In genomic region chr15:38885477-38885952, GRCh38 we compare ENCODE assay signal across 19 cellular contexts.
DNase-seq lines count a peak whose midpoint lies in the region; ATAC-seq, FAIRE-seq and TF ChIP-seq lines count a peak whose summit lies in the region.
"Had no signal": no experiment of that assay in that cellular context is flagged by ENCODE, and none has a peak within 500 bp of the region (broad histone marks: within the 10 kb centered on the region; RNA-seq: fewer than 3 reads in every experiment).

No MANE protein-coding gene starts in this region.

- TF ChIP-seq POLR2A in GM12891 (IDR thresholded peaks at IDR 0.05; ENCODE audit: low read depth, low read length): no peak

- peak overlapping the region; percentile 8 for H3K4me2 ChIP-seq in astrocyte (ENCODE audit: low read length)
- H3K4me2 ChIP-seq in hepatocyte: peak overlapping the region; percentile 53

- H3K9me3 ChIP-seq in astrocyte (ENCODE audit: insufficient read depth, low read depth, low read length) (no peaks in the 10 kb centered on the region), hepatocyte (ENCODE audit: low read depth) (no peaks in the 10 kb centered on the region)
- H3K9me3 ChIP-seq: upper lobe of left lung had no signal

- H3K9me2 ChIP-seq in hepatocyte (replicated peaks; ENCODE audit: insufficient read depth): no peaks in the 10 kb centered on the region

- intact Hi-C loops in left ventricle myocardium superior (cut with micrococcal nuclease) (no loop called here), cardiac septum (cut with DNase I) (no loop called here)

- H3K9ac ChIP-seq in astrocyte (ENCODE audit: low read length): no peak overlapping the region

- DNase-seq in left ventricle myocardium superior (no peak), cardiac septum (ENCODE audit: low spot score) (no peak), astrocyte (ENCODE audit: low read depth) (no peak), hepatocyte (ENCODE audit: low spot score) (no peak), stromal cell of bone marrow (ENCODE audit: low read depth) (peak; percentile 45), dermis blood vessel endothelial cell (no peak), GM12891 (ENCODE audit: insufficient read length, low spot score) (no peak)
- DNase-seq: activated CD4-positive, alpha-beta T cell treated with anti-CD3 and anti-CD28 coated beads, Interleukin-2, amount 50 U/mL, for 48 hours; activated naive CD4-positive, alpha-beta T cell treated with anti-CD3 and anti-CD28 coated beads for 36 hours; activated T-cell treated with anti-CD3 and anti-CD28 coated beads for 4 hours; DND-41; hippocampal formation; NCI-H2081; NCI-H510A treated with DMSO at 0.1 percent for 48 hours; upper lobe of left lung had no signal

- no peak overlapping the region for H2AFZ ChIP-seq in astrocyte (ENCODE audit: low read depth, low read length)
- H2AFZ ChIP-seq in hepatocyte: no peak overlapping the region

- peak; percentile 73 for FAIRE-seq in astrocyte (lab: Jason Lieb, UNC)
- FAIRE-seq in GM12891 (lab: Jason Lieb, UNC): no peak

- peaks cover 28% of the 10 kb centered on the region for H3K4me1 ChIP-seq in astrocyte (ENCODE audit: insufficient read depth, low read length)
- peaks cover 28% of the 10 kb centered on the region for H3K4me1 ChIP-seq in hepatocyte (ENCODE audit: insufficient read depth)

- WGBS in hepatocyte (ENCODE audit: low lambda C conversion rate, missing lambda C conversion rate): 31% methylated on average over 4 of the region's 4 CpGs

- H4K20me1 ChIP-seq in astrocyte (ENCODE audit: insufficient read depth, low read length) (no peaks in the 10 kb centered on the region), hepatocyte (ENCODE audit: insufficient read depth, poor library complexity, severe bottlenecking) (no peaks in the 10 kb centered on the region)

- H3K27me3 Mint-ChIP-seq in astrocyte (ENCODE audit: low read depth, unreplicated experiment): no peaks in the 10 kb centered on the region
- H3K27me3 Mint-ChIP-seq: dendritic cell treated with granulocyte-macrophage colony-stimulating factor and Interleukin-4, amounts not matched to agents 40 ng/mL and 50 ng/mL, for 4 days had no signal

- H3K4me1 Mint-ChIP-seq in astrocyte (ENCODE audit: low read depth, unreplicated experiment): peaks cover 32% of the 10 kb centered on the region

- H3K36me3 ChIP-seq in astrocyte (ENCODE audit: insufficient read depth, low read length) (no peaks in the 10 kb centered on the region), hepatocyte (replicated peaks; ENCODE audit: insufficient read depth, low read depth) (no peaks in the 10 kb centered on the region)
- H3K36me3 ChIP-seq: upper lobe of left lung had no signal

- H3K27ac Mint-ChIP-seq in astrocyte (ENCODE audit: unreplicated experiment): peak overlapping the region; percentile 76
- H3K27ac Mint-ChIP-seq: activated naive CD4-positive, alpha-beta T cell treated with anti-CD3 and anti-CD28 coated beads for 36 hours; dendritic cell treated with granulocyte-macrophage colony-stimulating factor and Interleukin-4, amounts not matched to agents 40 ng/mL and 50 ng/mL, for 4 days; stimulated activated naive CD8-positive, alpha-beta T cell treated with anti-CD3 and anti-CD28 coated beads, Interleukin-15, Interleukin-2, amounts not matched to agents 100 ng/mL and 50 ng/mL, for 24 hours had no signal

- H3K27me3 ChIP-seq in astrocyte (ENCODE audit: insufficient read depth, low read length) (no peaks in the 10 kb centered on the region), hepatocyte (no peaks in the 10 kb centered on the region)
- H3K27me3 ChIP-seq: upper lobe of left lung had no signal

- ATAC-seq in left ventricle myocardium superior: peak; percentile 31
- ATAC-seq in GM21526 (IDR thresholded peaks at IDR 0.05; ENCODE audit: low FRiP score, unreplicated experiment): no peak

- H3K4me3 ChIP-seq in astrocyte (ENCODE audit: insufficient read depth, low read depth, low read length) (no peak overlapping the region), hepatocyte (no peak overlapping the region)
- H3K4me3 ChIP-seq: upper lobe of left lung had no signal

- H3K36me3 Mint-ChIP-seq in astrocyte (ENCODE audit: low read depth, unreplicated experiment): peaks cover 2% of the 10 kb centered on the region

- H3K9me3 Mint-ChIP-seq in astrocyte (ENCODE audit: unreplicated experiment): no peaks in the 10 kb centered on the region
- H3K9me3 Mint-ChIP-seq: activated naive CD4-positive, alpha-beta T cell treated with anti-CD3 and anti-CD28 coated beads for 36 hours; stimulated activated naive CD8-positive, alpha-beta T cell treated with anti-CD3 and anti-CD28 coated beads, Interleukin-15, Interleukin-2, amounts not matched to agents 100 ng/mL and 50 ng/mL, for 24 hours had no signal

- H3K4me3 Mint-ChIP-seq in astrocyte (ENCODE audit: unreplicated experiment): no peak overlapping the region
- H3K4me3 Mint-ChIP-seq: activated naive CD4-positive, alpha-beta T cell treated with anti-CD3 and anti-CD28 coated beads for 36 hours; dendritic cell treated with granulocyte-macrophage colony-stimulating factor and Interleukin-4, amounts not matched to agents 40 ng/mL and 50 ng/mL, for 4 days; stimulated activated naive CD8-positive, alpha-beta T cell treated with anti-CD3 and anti-CD28 coated beads, Interleukin-15, Interleukin-2, amounts not matched to agents 100 ng/mL and 50 ng/mL, for 24 hours had no signal

- H3K79me2 ChIP-seq in astrocyte (ENCODE audit: insufficient read depth, low read length): no peaks in the 10 kb centered on the region
- no peaks in the 10 kb centered on the region for H3K79me2 ChIP-seq in hepatocyte

- H3K27ac ChIP-seq in astrocyte (ENCODE audit: low read depth, low read length) (peak overlapping the region; percentile 32), hepatocyte (peak overlapping the region; percentile 79)
- H3K27ac ChIP-seq: epithelial cell of prostate had no signal

- TF ChIP-seq CTCF in astrocyte (IDR thresholded peaks at IDR 0.05; ENCODE audit: insufficient read depth, low read depth, low read length): no peak
- no peak for TF ChIP-seq CTCF in hepatocyte (IDR thresholded peaks at IDR 0.05; ENCODE audit: poor library complexity)

TF ChIP-seq in GM12891, 5 proteins besides CTCF, POLR2A, EP300 and RAD21:
- TF ChIP-seq TAF1 (IDR thresholded peaks at IDR 0.05; ENCODE audit: low read depth, low read length): no peak
- TF ChIP-seq PAX5 (IDR thresholded peaks at IDR 0.05; ENCODE audit: insufficient read depth, low read length, severe bottlenecking): no peak
- no peak for TF ChIP-seq POLR2AphosphoS5 (IDR thresholded peaks at IDR 0.05; ENCODE audit: low read depth, low read length)
- TF ChIP-seq SPI1 (IDR thresholded peaks at IDR 0.05; ENCODE audit: low read depth, low read length): no peak
